Comparison of ENCODE assay signal across 1 cellular context in genomic region chr6:152441892-152442291, GRCh38.
TF ChIP-seq lines count a peak whose summit lies in the region.

No MANE protein-coding gene starts in this region.

TF ChIP-seq in SK-N-SH treated with all-trans-retinoic acid at 6 μM for 48 hours, 23 proteins besides CTCF, POLR2A, EP300 and RAD21 (continued from another document):
- TF ChIP-seq, protein P1, sequence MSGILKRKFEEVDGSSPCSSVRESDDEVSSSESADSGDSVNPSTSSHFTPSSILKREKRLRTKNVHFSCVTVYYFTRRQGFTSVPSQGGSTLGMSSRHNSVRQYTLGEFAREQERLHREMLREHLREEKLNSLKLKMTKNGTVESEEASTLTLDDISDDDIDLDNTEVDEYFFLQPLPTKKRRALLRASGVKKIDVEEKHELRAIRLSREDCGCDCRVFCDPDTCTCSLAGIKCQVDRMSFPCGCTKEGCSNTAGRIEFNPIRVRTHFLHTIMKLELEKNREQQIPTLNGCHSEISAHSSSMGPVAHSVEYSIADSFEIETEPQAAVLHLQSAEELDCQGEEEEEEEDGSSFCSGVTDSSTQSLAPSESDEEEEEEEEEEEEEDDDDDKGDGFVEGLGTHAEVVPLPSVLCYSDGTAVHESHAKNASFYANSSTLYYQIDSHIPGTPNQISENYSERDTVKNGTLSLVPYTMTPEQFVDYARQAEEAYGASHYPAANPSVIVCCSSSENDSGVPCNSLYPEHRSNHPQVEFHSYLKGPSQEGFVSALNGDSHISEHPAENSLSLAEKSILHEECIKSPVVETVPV (CRISPR knock-in tag; IDR thresholded peaks at IDR 0.05): no peak
- TF ChIP-seq, protein P2, sequence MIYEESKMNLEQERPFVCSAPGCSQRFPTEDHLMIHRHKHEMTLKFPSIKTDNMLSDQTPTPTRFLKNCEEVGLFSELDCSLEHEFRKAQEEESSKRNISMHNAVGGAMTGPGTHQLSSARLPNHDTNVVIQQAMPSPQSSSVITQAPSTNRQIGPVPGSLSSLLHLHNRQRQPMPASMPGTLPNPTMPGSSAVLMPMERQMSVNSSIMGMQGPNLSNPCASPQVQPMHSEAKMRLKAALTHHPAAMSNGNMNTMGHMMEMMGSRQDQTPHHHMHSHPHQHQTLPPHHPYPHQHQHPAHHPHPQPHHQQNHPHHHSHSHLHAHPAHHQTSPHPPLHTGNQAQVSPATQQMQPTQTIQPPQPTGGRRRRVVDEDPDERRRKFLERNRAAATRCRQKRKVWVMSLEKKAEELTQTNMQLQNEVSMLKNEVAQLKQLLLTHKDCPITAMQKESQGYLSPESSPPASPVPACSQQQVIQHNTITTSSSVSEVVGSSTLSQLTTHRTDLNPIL (CRISPR knock-in tag; IDR thresholded peaks at IDR 0.05; ENCODE audit: low read depth): no peak
- TF ChIP-seq GLIS3 (CRISPR knock-in tag; IDR thresholded peaks at IDR 0.05): no peak
- TF ChIP-seq PPARA (CRISPR knock-in tag; IDR thresholded peaks at IDR 0.05; ENCODE audit: borderline replicate concordance): no peak
- TF ChIP-seq ZFP3 (CRISPR knock-in tag; IDR thresholded peaks at IDR 0.05): no peak
- TF ChIP-seq ISL1 (CRISPR knock-in tag; IDR thresholded peaks at IDR 0.05): no peak
- no peak for TF ChIP-seq PATZ1 (CRISPR knock-in tag; IDR thresholded peaks at IDR 0.05; ENCODE audit: borderline replicate concordance)
- no peak for TF ChIP-seq SNAI2 (CRISPR knock-in tag; IDR thresholded peaks at IDR 0.05)
- TF ChIP-seq BACH2 (CRISPR knock-in tag; IDR thresholded peaks at IDR 0.05; ENCODE audit: borderline replicate concordance): no peak
